1 cellular context compared by ENCODE assay signal in genomic region chr17:796609-797008, GRCh38.
TF ChIP-seq lines count a peak whose summit lies in the region.

No MANE protein-coding gene starts in this region.

TF ChIP-seq in WTC11, 78 proteins besides CTCF, POLR2A, EP300 and RAD21 (continued from another document):
- TF ChIP-seq ARID4B (CRISPR knock-in tag; IDR thresholded peaks at IDR 0.05; ENCODE audit: borderline replicate concordance) (no peak), SMAD3 (CRISPR knock-in tag; IDR thresholded peaks at IDR 0.05; ENCODE audit: borderline replicate concordance) (no peak), PRDM15 (CRISPR knock-in tag; IDR thresholded peaks at IDR 0.05) (no peak), ZNF416 (CRISPR knock-in tag; IDR thresholded peaks at IDR 0.05) (no peak)
